Comparison of ENCODE assay signal across 1 cellular context in the genomic region with DNA sequence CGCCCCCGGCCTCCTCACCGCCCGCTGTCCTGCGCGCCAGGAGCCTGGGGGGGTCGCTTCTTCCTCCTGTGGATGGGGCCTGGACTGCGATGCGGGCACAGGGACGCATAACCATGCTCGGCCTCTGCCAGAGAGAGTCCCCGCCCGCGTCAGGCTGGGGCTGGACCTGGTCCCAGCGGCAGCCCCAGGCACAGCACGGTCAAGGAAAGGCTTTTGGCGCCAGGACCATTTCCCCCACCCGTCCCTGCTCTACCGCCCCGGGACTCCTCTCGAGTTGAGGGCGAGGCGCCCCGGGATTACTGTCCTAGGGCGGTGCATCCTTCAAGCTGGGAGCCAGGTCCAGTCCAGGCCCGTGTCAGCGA.
TF ChIP-seq lines count a peak whose summit lies in the region.

No MANE protein-coding gene starts in this region.

TF ChIP-seq in GM23338, 12 proteins besides CTCF, POLR2A, EP300 and RAD21 (continued from another document):
- TF ChIP-seq, protein P1, sequence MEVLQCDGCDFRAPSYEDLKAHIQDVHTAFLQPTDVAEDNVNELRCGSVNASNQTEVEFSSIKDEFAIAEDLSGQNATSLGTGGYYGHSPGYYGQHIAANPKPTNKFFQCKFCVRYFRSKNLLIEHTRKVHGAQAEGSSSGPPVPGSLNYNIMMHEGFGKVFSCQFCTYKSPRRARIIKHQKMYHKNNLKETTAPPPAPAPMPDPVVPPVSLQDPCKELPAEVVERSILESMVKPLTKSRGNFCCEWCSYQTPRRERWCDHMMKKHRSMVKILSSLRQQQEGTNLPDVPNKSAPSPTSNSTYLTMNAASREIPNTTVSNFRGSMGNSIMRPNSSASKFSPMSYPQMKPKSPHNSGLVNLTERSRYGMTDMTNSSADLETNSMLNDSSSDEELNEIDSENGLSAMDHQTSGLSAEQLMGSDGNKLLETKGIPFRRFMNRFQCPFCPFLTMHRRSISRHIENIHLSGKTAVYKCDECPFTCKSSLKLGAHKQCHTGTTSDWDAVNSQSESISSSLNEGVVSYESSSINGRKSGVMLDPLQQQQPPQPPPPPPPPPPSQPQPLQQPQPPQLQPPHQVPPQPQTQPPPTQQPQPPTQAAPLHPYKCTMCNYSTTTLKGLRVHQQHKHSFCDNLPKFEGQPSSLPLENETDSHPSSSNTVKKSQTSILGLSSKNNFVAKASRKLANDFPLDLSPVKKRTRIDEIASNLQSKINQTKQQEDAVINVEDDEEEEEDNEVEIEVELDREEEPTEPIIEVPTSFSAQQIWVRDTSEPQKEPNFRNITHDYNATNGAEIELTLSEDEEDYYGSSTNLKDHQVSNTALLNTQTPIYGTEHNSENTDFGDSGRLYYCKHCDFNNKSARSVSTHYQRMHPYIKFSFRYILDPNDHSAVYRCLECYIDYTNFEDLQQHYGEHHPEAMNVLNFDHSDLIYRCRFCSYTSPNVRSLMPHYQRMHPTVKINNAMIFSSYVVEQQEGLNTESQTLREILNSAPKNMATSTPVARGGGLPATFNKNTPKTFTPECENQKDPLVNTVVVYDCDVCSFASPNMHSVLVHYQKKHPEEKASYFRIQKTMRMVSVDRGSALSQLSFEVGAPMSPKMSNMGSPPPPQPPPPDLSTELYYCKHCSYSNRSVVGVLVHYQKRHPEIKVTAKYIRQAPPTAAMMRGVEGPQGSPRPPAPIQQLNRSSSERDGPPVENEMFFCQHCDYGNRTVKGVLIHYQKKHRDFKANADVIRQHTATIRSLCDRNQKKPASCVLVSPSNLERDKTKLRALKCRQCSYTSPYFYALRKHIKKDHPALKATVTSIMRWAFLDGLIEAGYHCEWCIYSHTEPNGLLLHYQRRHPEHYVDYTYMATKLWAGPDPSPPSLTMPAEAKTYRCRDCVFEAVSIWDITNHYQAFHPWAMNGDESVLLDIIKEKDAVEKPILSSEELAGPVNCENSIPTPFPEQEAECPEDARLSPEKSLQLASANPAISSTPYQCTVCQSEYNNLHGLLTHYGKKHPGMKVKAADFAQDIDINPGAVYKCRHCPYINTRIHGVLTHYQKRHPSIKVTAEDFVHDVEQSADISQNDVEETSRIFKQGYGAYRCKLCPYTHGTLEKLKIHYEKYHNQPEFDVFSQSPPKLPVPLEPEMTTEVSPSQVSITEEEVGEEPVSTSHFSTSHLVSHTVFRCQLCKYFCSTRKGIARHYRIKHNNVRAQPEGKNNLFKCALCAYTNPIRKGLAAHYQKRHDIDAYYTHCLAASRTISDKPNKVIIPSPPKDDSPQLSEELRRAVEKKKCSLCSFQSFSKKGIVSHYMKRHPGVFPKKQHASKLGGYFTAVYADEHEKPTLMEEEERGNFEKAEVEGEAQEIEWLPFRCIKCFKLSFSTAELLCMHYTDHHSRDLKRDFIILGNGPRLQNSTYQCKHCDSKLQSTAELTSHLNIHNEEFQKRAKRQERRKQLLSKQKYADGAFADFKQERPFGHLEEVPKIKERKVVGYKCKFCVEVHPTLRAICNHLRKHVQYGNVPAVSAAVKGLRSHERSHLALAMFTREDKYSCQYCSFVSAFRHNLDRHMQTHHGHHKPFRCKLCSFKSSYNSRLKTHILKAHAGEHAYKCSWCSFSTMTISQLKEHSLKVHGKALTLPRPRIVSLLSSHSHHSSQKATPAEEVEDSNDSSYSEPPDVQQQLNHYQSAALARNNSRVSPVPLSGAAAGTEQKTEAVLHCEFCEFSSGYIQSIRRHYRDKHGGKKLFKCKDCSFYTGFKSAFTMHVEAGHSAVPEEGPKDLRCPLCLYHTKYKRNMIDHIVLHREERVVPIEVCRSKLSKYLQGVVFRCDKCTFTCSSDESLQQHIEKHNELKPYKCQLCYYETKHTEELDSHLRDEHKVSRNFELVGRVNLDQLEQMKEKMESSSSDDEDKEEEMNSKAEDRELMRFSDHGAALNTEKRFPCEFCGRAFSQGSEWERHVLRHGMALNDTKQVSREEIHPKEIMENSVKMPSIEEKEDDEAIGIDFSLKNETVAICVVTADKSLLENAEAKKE (CRISPR knock-in tag; IDR thresholded peaks at IDR 0.05), result no peak
- TF ChIP-seq POLR2AphosphoS5 (IDR thresholded peaks at IDR 0.05; ENCODE audit: low read depth), result no peak
- TF ChIP-seq, protein P2, sequence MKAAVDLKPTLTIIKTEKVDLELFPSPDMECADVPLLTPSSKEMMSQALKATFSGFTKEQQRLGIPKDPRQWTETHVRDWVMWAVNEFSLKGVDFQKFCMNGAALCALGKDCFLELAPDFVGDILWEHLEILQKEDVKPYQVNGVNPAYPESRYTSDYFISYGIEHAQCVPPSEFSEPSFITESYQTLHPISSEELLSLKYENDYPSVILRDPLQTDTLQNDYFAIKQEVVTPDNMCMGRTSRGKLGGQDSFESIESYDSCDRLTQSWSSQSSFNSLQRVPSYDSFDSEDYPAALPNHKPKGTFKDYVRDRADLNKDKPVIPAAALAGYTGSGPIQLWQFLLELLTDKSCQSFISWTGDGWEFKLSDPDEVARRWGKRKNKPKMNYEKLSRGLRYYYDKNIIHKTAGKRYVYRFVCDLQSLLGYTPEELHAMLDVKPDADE (IDR thresholded peaks at IDR 0.05), result no peak
- TF ChIP-seq CREB1 (CRISPR knock-in tag; IDR thresholded peaks at IDR 0.05; ENCODE audit: low read depth), result no peak
